ENCODE assay signal across 8 cellular contexts in genomic region chr12:32755654-32756475, GRCh38. TPM values are rescaled to one million over a fixed set of nuclear protein-coding genes. Genes with fewer than 3 reads are reported as not detected.
DNase-seq lines count a peak whose midpoint lies in the region; TF ChIP-seq lines count a peak whose summit lies in the region.

YARS2 (minus strand) TSS chr12:32755897; CDS start chr12:32755874, 23 bp downstream.

- H3K27me3 ChIP-seq in H7 (ENCODE audit: control insufficient read depth, insufficient read depth, low read length) = no peaks in the 10 kb centered on the region
- no peaks in the 10 kb centered on the region for H3K27me3 ChIP-seq in neural progenitor cell
- no peaks in the 10 kb centered on the region for H3K27me3 ChIP-seq in subcutaneous abdominal adipose tissue (ENCODE audit: control insufficient read depth in 5 of 5, insufficient read depth in 4 of 5, low read length in 5 of 5)

- peaks cover 30% of the 10 kb centered on the region for H3K79me2 ChIP-seq in neural progenitor cell (ENCODE audit: low read depth)

- H3K4me1 Mint-ChIP-seq in neural progenitor cell = peaks cover 17% of the 10 kb centered on the region

- no peaks in the 10 kb centered on the region for H3K9me3 Mint-ChIP-seq in neural progenitor cell

- H3K27ac ChIP-seq in neural progenitor cell (peak within 1 kb of the TSS; percentile 72), subcutaneous abdominal adipose tissue (ENCODE audit: low read depth, low read length) (peak within 1 kb of the TSS; percentile 87)

- peaks cover 24% of the 10 kb centered on the region for H3F3A ChIP-seq in neural progenitor cell (ENCODE audit: low read depth)

- peak within 1 kb of the TSS; percentile 87 for H3K27ac Mint-ChIP-seq in neural progenitor cell

- H3K27me3 Mint-ChIP-seq in neural progenitor cell (ENCODE audit: insufficient read depth, low read depth) = peaks cover 2% of the 10 kb centered on the region

- H4K20me1 ChIP-seq in neural progenitor cell (ENCODE audit: low read depth) = peaks cover 3% of the 10 kb centered on the region

- peak within 1 kb of the TSS; percentile 98 for H3K4me3 ChIP-seq in H7 (ENCODE audit: insufficient read depth, low read depth, low read length)
- H3K4me3 ChIP-seq in foreskin fibroblast (ENCODE audit: low read depth in 1 of 2, low read length in 2 of 2) = peak within 1 kb of the TSS; percentile 88 to 99
- H3K4me3 ChIP-seq in neural progenitor cell = peak within 1 kb of the TSS; percentile 91
- H3K4me3 ChIP-seq in subcutaneous abdominal adipose tissue (ENCODE audit: low read depth in 1 of 5, low read length in 5 of 5) = peak within 1 kb of the TSS; percentile 79 to 100 (median 98)

- H3K9ac ChIP-seq in ES-I3 (ENCODE audit: low read depth, low read length) (peak within 1 kb of the TSS; percentile 66), neural progenitor cell (peak within 1 kb of the TSS; percentile 86), subcutaneous abdominal adipose tissue (ENCODE audit: low read length in 5 of 5) (peak within 1 kb of the TSS; percentile 53 to 96 (median 91))

- H3K4me1 ChIP-seq in ES-I3 (ENCODE audit: insufficient read depth, low read length) = peaks cover 8% of the 10 kb centered on the region
- peaks cover 17% of the 10 kb centered on the region for H3K4me1 ChIP-seq in neural progenitor cell
- H3K4me1 ChIP-seq in subcutaneous abdominal adipose tissue (ENCODE audit: control insufficient read depth in 5 of 5, insufficient read depth in 5 of 5, low read length in 5 of 5) = peaks cover 3 to 28% (median 22%) of the 10 kb centered on the region in 5 donors

- H3K4me2 ChIP-seq in neural progenitor cell = peak within 1 kb of the TSS; percentile 96

- H3K4me3 Mint-ChIP-seq in neural progenitor cell = peak within 1 kb of the TSS; percentile 84

- peak; percentile 76 for TF ChIP-seq CTCF in foreskin fibroblast (IDR thresholded peaks at IDR 0.05; ENCODE audit: low read depth, low read length)
- peak; percentile 97 for TF ChIP-seq CTCF in neural progenitor cell (IDR thresholded peaks at IDR 0.05)

- H3K9me3 ChIP-seq in ES-I3 (ENCODE audit: control insufficient read depth, insufficient read depth, low read length) = no peaks in the 10 kb centered on the region
- no peaks in the 10 kb centered on the region for H3K9me3 ChIP-seq in neural progenitor cell (ENCODE audit: low read depth)
- no peaks in the 10 kb centered on the region for H3K9me3 ChIP-seq in subcutaneous abdominal adipose tissue (ENCODE audit: control insufficient read depth in 5 of 5, low read length in 5 of 5)

- H3K36me3 ChIP-seq in ES-I3 (ENCODE audit: insufficient read depth, low read length) (peaks cover 16% of the 10 kb centered on the region), H7 (replicated peaks; ENCODE audit: control insufficient read depth, insufficient read depth, low read length) (peaks cover 9% of the 10 kb centered on the region), neural progenitor cell (peaks cover 7% of the 10 kb centered on the region), subcutaneous abdominal adipose tissue (ENCODE audit: control insufficient read depth in 5 of 5, insufficient read depth in 5 of 5, low read length in 5 of 5) (peaks cover 9 to 24% (median 13%) of the 10 kb centered on the region in 5 donors)

- peak; percentile 84 for DNase-seq in H7
- DNase-seq in M059J (ENCODE audit: low read depth) = peak; percentile 98
- peak; percentile 96 for DNase-seq in SHP77 treated with DMSO at 0.1 percent for 48 hours (lab: John Stamatoyannopoulos, UW)
- peak; percentile 20 for DNase-seq in activated gamma-delta T cell (lab: John Stamatoyannopoulos, UW)
- peak; percentile 97 to 99 for DNase-seq in foreskin fibroblast
- DNase-seq in neural progenitor cell (ENCODE audit: low spot score) = peak; percentile 97

- H3K36me3 Mint-ChIP-seq in neural progenitor cell = peaks cover 10% of the 10 kb centered on the region

- peak within 1 kb of the TSS; percentile 95 for H2AFZ ChIP-seq in neural progenitor cell (replicated peaks)

RNA-seq across cellular contexts. Expression of gene YARS2, which starts in this region (rescaled TPM):
- total RNA-seq in H7 (2014; rRNA removed; shearing (Covaris generic)) = 72.7 and 85.8 TPM in 2 replicates
- total RNA-seq in M059J (2014; rRNA removed; shearing (Covaris generic)) = 23.9 and 31.9 TPM in 2 replicates
- total RNA-seq in neural progenitor cell (ENCODE audit: low replicate concordance) = 35.3 and 42.1 TPM in 2 replicates

Comparison
In these comparisons a context has a peak if more than half of its experiments do, and no peak if none do; other contexts are left out.
1. Peak in every context shown above with its lines: DNase-seq, H3K4me3 ChIP-seq and H3K27ac ChIP-seq.
2. DNase-seq: peak in every context shown above with its lines; median percentile 98 in M059J; 98 in foreskin fibroblast; 97 in neural progenitor cell; 96 in SHP77 treated with DMSO at 0.1 percent for 48 hours; 84 in H7; 20 in activated gamma-delta T cell.